1 cellular context compared by ENCODE assay signal in the genomic region with DNA sequence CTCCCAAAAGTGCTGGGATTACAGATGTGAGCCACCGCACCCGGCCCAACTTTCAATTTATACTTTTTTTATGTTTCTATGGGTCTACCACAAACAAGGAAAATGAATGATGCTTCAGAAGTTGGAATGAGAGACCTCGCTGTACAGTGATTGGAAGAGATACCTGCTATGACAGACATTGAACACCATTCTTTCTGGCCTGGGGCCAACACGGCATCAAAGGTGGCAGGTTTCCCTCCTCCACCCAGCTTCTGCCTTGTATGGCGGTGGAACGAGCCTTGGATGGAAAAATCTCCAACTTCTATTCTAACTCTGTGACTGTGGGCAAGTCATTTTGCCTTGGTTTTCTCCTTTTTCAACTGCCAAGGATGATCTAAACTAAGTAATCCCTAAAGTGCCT.
TF ChIP-seq lines count a peak whose summit lies in the region.

No MANE protein-coding gene starts in this region.

TF ChIP-seq in HepG2, 621 proteins besides CTCF, POLR2A, EP300 and RAD21 (continued from another document):
- no peak for TF ChIP-seq FOXO4 (CRISPR knock-in tag; conservative IDR thresholded peaks at IDR 0.05)
- TF ChIP-seq SMAD3 (CRISPR knock-in tag; IDR thresholded peaks at IDR 0.05) = no peak
- TF ChIP-seq, protein P1, sequence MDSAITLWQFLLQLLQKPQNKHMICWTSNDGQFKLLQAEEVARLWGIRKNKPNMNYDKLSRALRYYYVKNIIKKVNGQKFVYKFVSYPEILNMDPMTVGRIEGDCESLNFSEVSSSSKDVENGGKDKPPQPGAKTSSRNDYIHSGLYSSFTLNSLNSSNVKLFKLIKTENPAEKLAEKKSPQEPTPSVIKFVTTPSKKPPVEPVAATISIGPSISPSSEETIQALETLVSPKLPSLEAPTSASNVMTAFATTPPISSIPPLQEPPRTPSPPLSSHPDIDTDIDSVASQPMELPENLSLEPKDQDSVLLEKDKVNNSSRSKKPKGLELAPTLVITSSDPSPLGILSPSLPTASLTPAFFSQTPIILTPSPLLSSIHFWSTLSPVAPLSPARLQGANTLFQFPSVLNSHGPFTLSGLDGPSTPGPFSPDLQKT (CRISPR knock-in tag; IDR thresholded peaks at IDR 0.05; ENCODE audit: borderline replicate concordance) = no peak
- no peak for TF ChIP-seq FOXJ3 (CRISPR knock-in tag; IDR thresholded peaks at IDR 0.05; ENCODE audit: borderline replicate concordance)
- TF ChIP-seq, protein P2, sequence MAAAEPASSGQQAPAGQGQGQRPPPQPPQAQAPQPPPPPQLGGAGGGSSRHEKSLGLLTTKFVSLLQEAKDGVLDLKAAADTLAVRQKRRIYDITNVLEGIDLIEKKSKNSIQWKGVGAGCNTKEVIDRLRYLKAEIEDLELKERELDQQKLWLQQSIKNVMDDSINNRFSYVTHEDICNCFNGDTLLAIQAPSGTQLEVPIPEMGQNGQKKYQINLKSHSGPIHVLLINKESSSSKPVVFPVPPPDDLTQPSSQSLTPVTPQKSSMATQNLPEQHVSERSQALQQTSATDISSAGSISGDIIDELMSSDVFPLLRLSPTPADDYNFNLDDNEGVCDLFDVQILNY (CRISPR knock-in tag; conservative IDR thresholded peaks at IDR 0.05) = no peak
- TF ChIP-seq, protein P3, sequence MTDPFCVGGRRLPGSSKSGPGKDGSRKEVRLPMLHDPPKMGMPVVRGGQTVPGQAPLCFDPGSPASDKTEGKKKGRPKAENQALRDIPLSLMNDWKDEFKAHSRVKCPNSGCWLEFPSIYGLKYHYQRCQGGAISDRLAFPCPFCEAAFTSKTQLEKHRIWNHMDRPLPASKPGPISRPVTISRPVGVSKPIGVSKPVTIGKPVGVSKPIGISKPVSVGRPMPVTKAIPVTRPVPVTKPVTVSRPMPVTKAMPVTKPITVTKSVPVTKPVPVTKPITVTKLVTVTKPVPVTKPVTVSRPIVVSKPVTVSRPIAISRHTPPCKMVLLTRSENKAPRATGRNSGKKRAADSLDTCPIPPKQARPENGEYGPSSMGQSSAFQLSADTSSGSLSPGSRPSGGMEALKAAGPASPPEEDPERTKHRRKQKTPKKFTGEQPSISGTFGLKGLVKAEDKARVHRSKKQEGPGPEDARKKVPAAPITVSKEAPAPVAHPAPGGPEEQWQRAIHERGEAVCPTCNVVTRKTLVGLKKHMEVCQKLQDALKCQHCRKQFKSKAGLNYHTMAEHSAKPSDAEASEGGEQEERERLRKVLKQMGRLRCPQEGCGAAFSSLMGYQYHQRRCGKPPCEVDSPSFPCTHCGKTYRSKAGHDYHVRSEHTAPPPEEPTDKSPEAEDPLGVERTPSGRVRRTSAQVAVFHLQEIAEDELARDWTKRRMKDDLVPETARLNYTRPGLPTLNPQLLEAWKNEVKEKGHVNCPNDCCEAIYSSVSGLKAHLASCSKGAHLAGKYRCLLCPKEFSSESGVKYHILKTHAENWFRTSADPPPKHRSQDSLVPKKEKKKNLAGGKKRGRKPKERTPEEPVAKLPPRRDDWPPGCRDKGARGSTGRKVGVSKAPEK (CRISPR knock-in tag; IDR thresholded peaks at IDR 0.05; ENCODE audit: borderline replicate concordance) = no peak
- no peak for TF ChIP-seq NFIC (IDR thresholded peaks at IDR 0.05; ENCODE audit: low read length)
- TF ChIP-seq MTF1 (CRISPR knock-in tag; IDR thresholded peaks at IDR 0.05) = no peak
